ENCODE assay signal across 20 cellular contexts in genomic region chr15:74837482-74837881, GRCh38. TPM values are rescaled to one million over a fixed set of nuclear protein-coding genes. Genes with fewer than 3 reads are reported as not detected.
"Had no signal": no experiment of that assay in that cellular context is flagged by ENCODE, and none has a peak within 500 bp of the region (broad histone marks: within the 10 kb centered on the region; RNA-seq: fewer than 3 reads in every experiment).

No MANE protein-coding gene starts in this region.

- H3K27me3 Mint-ChIP-seq: activated B cell treated with CpG ODN at 0.5 μM for 24 hours; activated naive CD8-positive, alpha-beta T cell treated with anti-CD3 and anti-CD28 coated beads for 36 hours; natural killer cell treated with Interleukin-12 subunit alpha and Interleukin-12 subunit beta and Interleukin-15 and Interleukin-18, amount 100 ng/mL, for 72 hours; stimulated activated naive CD8-positive, alpha-beta T cell treated with anti-CD3 and anti-CD28 coated beads, Interleukin-15, amount 100 ng/mL, for 72 hours had no signal

- H3K27me3 ChIP-seq: heart right ventricle, left lung, testis had no signal

- H3K36me3 Mint-ChIP-seq: natural killer cell treated with Interleukin-12 subunit alpha and Interleukin-12 subunit beta and Interleukin-15 and Interleukin-18, amount 100 ng/mL, for 72 hours had no signal

- H3K4me3 Mint-ChIP-seq: activated B cell treated with CpG ODN at 0.5 μM for 24 hours; activated naive CD8-positive, alpha-beta T cell treated with anti-CD3 and anti-CD28 coated beads for 36 hours; natural killer cell treated with Interleukin-12 subunit alpha and Interleukin-12 subunit beta and Interleukin-15 and Interleukin-18, amount 100 ng/mL, for 72 hours; stimulated activated naive CD8-positive, alpha-beta T cell treated with anti-CD3 and anti-CD28 coated beads, Interleukin-15, amount 100 ng/mL, for 72 hours had no signal

- ATAC-seq: heart right ventricle; left lung; natural killer cell treated with Interleukin-12 subunit alpha and Interleukin-12 subunit beta and Interleukin-15 and Interleukin-18, amount 100 ng/mL, for 72 hours; stimulated activated naive CD8-positive, alpha-beta T cell treated with anti-CD3 and anti-CD28 coated beads, Interleukin-15, amount 100 ng/mL, for 72 hours had no signal

- H3K9me3 ChIP-seq: heart right ventricle, left lung, testis had no signal

- H3K27ac ChIP-seq: heart right ventricle, left lung, testis had no signal

- H3K27ac Mint-ChIP-seq: activated B cell treated with CpG ODN at 0.5 μM for 24 hours; activated naive CD8-positive, alpha-beta T cell treated with anti-CD3 and anti-CD28 coated beads for 36 hours; natural killer cell treated with Interleukin-12 subunit alpha and Interleukin-12 subunit beta and Interleukin-15 and Interleukin-18, amount 100 ng/mL, for 72 hours had no signal

- DNase-seq: activated B cell treated with CpG ODN at 0.5 μM for 24 hours; activated CD4-positive, alpha-beta T cell treated with anti-CD3 and anti-CD28 coated beads, Interleukin-2, amount 50 U/mL, for 4 hours; activated gamma-delta T cell treated with Interleukin-2 at 50 U/mL for 16 hours; activated naive CD8-positive, alpha-beta T cell treated with anti-CD3 and anti-CD28 coated beads for 36 hours; activated T-cell treated with anti-CD3 and anti-CD28 coated beads, Interleukin-2, amount 50 U/mL, for 48 hours; anterior cingulate cortex; heart right ventricle; left lung; stimulated activated CD4-positive, alpha-beta T cell treated with anti-CD3 and anti-CD28 coated beads, Interleukin-15, amount 100 ng/mL, for 24 hours; stimulated activated CD4-positive, alpha-beta T cell treated with anti-CD3 and anti-CD28 coated beads, Interleukin-4, amount 100 ng/mL, for 24 hours; stimulated activated naive CD8-positive, alpha-beta T cell treated with anti-CD3 and anti-CD28 coated beads, Interleukin-15, amount 100 ng/mL, for 72 hours; testis had no signal

- H3K4me3 ChIP-seq: heart right ventricle, left lung, testis had no signal

- FAIRE-seq: bronchial epithelial cell, colon, frontal cortex, keratinocyte had no signal

- H3K9me3 Mint-ChIP-seq: activated B cell treated with CpG ODN at 0.5 μM for 24 hours; activated naive CD8-positive, alpha-beta T cell treated with anti-CD3 and anti-CD28 coated beads for 36 hours; natural killer cell treated with Interleukin-12 subunit alpha and Interleukin-12 subunit beta and Interleukin-15 and Interleukin-18, amount 100 ng/mL, for 72 hours; stimulated activated naive CD8-positive, alpha-beta T cell treated with anti-CD3 and anti-CD28 coated beads, Interleukin-15, amount 100 ng/mL, for 72 hours had no signal

RNA-seq across cellular contexts. Expression of gene CPLX3, which starts 11.1 kb away (rescaled TPM):
- total RNA-seq: bronchial epithelial cell, left lung, osteocyte, renal cortical epithelial cell, urinary bladder had no signal
- polyA plus RNA-seq: keratinocyte had no signal

RNA-seq across cellular contexts. Expression of gene LMAN1L, which starts 24.8 kb away (rescaled TPM):
- total RNA-seq: frontal cortex, osteocyte, renal cortical epithelial cell had no signal
- polyA plus RNA-seq: keratinocyte had no signal
